1 cellular context compared by ENCODE assay signal in genomic region chr17:38693700-38694329, GRCh38.
TF ChIP-seq lines count a peak whose summit lies in the region.

No MANE protein-coding gene starts in this region.

TF ChIP-seq in HepG2, 621 proteins besides CTCF, POLR2A, EP300 and RAD21 (continued from another document and continues in another):
- TF ChIP-seq ZNF318 (CRISPR knock-in tag; IDR thresholded peaks at IDR 0.05) (no peak), TCF12 (IDR thresholded peaks at IDR 0.05) (no peak), TCF12 (CRISPR knock-in tag; IDR thresholded peaks at IDR 0.05) (no peak), MTF2 (CRISPR knock-in tag; IDR thresholded peaks at IDR 0.05; ENCODE audit: borderline replicate concordance) (peak; percentile 66; the same call in 1 of the 2 replicates), ZC3H4 (CRISPR knock-in tag; IDR thresholded peaks at IDR 0.05; ENCODE audit: borderline replicate concordance) (no peak), ZNF558 (CRISPR knock-in tag; IDR thresholded peaks at IDR 0.05; ENCODE audit: borderline replicate concordance) (no peak), TRIM22 (IDR thresholded peaks at IDR 0.05) (no peak), TEAD3 (CRISPR knock-in tag; optimal IDR thresholded peaks at IDR 0.05; ENCODE audit: borderline replicate concordance) (no peak), ZNF34 (CRISPR knock-in tag; IDR thresholded peaks at IDR 0.05; ENCODE audit: borderline replicate concordance) (no peak), MYNN (CRISPR knock-in tag; IDR thresholded peaks at IDR 0.05; ENCODE audit: low read depth) (no peak), SOX6 (IDR thresholded peaks at IDR 0.05) (no peak), SOX6 (CRISPR knock-in tag; IDR thresholded peaks at IDR 0.05) (0 out of 2 replicates have a peak, but pooled peaks have one; percentile 17), ZFP36L1 (CRISPR knock-in tag; IDR thresholded peaks at IDR 0.05) (no peak), KLF13 (CRISPR knock-in tag; IDR thresholded peaks at IDR 0.05) (no peak), HOMEZ (CRISPR knock-in tag; IDR thresholded peaks at IDR 0.05; ENCODE audit: low read depth) (no peak), MBD4 (IDR thresholded peaks at IDR 0.05; ENCODE audit: borderline replicate concordance, low read length) (no peak), ZNF296 (CRISPR knock-in tag; conservative IDR thresholded peaks at IDR 0.05) (no peak), HCFC1 (IDR thresholded peaks at IDR 0.05; ENCODE audit: low read depth, low read length) (no peak), PAXIP1 (CRISPR knock-in tag; conservative IDR thresholded peaks at IDR 0.05) (0 out of 2 replicates have a peak, but pooled peaks have one; percentile 36), DNMT3B (CRISPR knock-in tag; conservative IDR thresholded peaks at IDR 0.05) (no peak), ZNF414 (CRISPR knock-in tag; IDR thresholded peaks at IDR 0.05) (no peak), MXI1 (IDR thresholded peaks at IDR 0.05; ENCODE audit: borderline replicate concordance, low read depth, low read length) (no peak), ZBTB37 (CRISPR knock-in tag; IDR thresholded peaks at IDR 0.05) (no peak), EEA1 (CRISPR knock-in tag; IDR thresholded peaks at IDR 0.05; ENCODE audit: borderline replicate concordance) (peak; percentile 46; the same call in 1 of the 2 replicates), ZMYM4 (CRISPR knock-in tag; IDR thresholded peaks at IDR 0.05) (0 out of 2 replicates have a peak, but pooled peaks have one; percentile 29), SMC3 (IDR thresholded peaks at IDR 0.05; ENCODE audit: low read length) (no peak), BRD4 (CRISPR knock-in tag; IDR thresholded peaks at IDR 0.05) (peak; percentile 54; the same call in 1 of the 2 replicates), DZIP1 (CRISPR knock-in tag; IDR thresholded peaks at IDR 0.05) (peak; percentile 54; the same call in 1 of the 2 replicates), HNF1B (CRISPR knock-in tag; IDR thresholded peaks at IDR 0.05) (no peak), THAP7 (CRISPR knock-in tag; IDR thresholded peaks at IDR 0.05) (no peak), ZKSCAN1 (IDR thresholded peaks at IDR 0.05; ENCODE audit: low read length) (no peak)
